In genomic region chr9:106697799-106698591, GRCh38 we compare ENCODE assay signal across 8 cellular contexts.
DNase-seq lines count a peak whose midpoint lies in the region; FAIRE-seq and TF ChIP-seq lines count a peak whose summit lies in the region.

No MANE protein-coding gene starts in this region.

- H3K23me2 ChIP-seq in H1 (ENCODE audit: low read depth, low read length): no peaks in the 10 kb centered on the region

- H3K36me3 ChIP-seq in H1 (ENCODE audit: control insufficient read depth in 2 of 4, insufficient read depth in 4 of 4, low read length in 3 of 4) (no peaks in the 10 kb centered on the region), muscle layer of colon (ENCODE audit: insufficient read depth, low read length) (no peaks in the 10 kb centered on the region)

- H3K79me2 ChIP-seq in H1 (ENCODE audit: control insufficient read depth in 1 of 2, insufficient read depth in 2 of 2, low read length in 2 of 2): no peaks in the 10 kb centered on the region

- no peak overlapping the region for H2BK20ac ChIP-seq in H1 (ENCODE audit: low read length)

- no peak overlapping the region for H3K14ac ChIP-seq in H1 (ENCODE audit: insufficient read length)

- TF ChIP-seq CTCF in H1 (IDR thresholded peaks at IDR 0.05; ENCODE audit: control extremely low read depth in 1 of 3, insufficient read depth in 1 of 3, low read depth in 1 of 3, low read length in 3 of 3): no peak

- H3K18ac ChIP-seq in H1 (ENCODE audit: extremely low read depth, low read length): no peak overlapping the region

- no peak overlapping the region for H3K23ac ChIP-seq in H1 (ENCODE audit: insufficient read length)

- DNase-seq in ELR (ENCODE audit: low read depth): peak; percentile 57
- peak; percentile 80 for DNase-seq in NCI-H510A (lab: John Stamatoyannopoulos, UW)
- DNase-seq in H1 (ENCODE audit: low read depth in 1 of 2, low spot score in 2 of 2): no peak
- DNase-seq in OCI-M1 (lab: John Stamatoyannopoulos, UW): no peak
- DNase-seq in NCI-H1930 (lab: John Stamatoyannopoulos, UW): no peak
- DNase-seq in NOMO-1 treated with dmso at 0.1 percent for 144 hours (lab: John Stamatoyannopoulos, UW; ENCODE audit: unreplicated experiment): no peak
- DNase-seq in activated effector memory CD4-positive, alpha-beta T cell treated with Interleukin-2 at 50 U/mL for 16 hours: no peak

- H2BK5ac ChIP-seq in H1 (ENCODE audit: low read depth, low read length): no peak overlapping the region; the same call in 1 of the 2 replicates

- no peaks in the 10 kb centered on the region for H4K20me1 ChIP-seq in H1 (replicated peaks in 1 of 2; ENCODE audit: control insufficient read depth in 1 of 2, insufficient read depth in 2 of 2, low read length in 2 of 2)

- no peak overlapping the region for H3K4me2 ChIP-seq in H1 (ENCODE audit: insufficient read depth in 1 of 2, low read depth in 2 of 2, low read length in 2 of 2)

- H2BK120ac ChIP-seq in H1 (replicated peaks; ENCODE audit: low read depth, low read length): no peak overlapping the region

- no peaks in the 10 kb centered on the region for H3K79me1 ChIP-seq in H1 (ENCODE audit: low read depth, low read length)

- no peak overlapping the region for H2AK5ac ChIP-seq in H1 (ENCODE audit: low read depth, low read length)

- H3K9ac ChIP-seq in H1 (replicated peaks in 1 of 4; ENCODE audit: extremely low read depth in 1 of 4, low read depth in 3 of 4, low read length in 3 of 4) (no peak overlapping the region), muscle layer of colon (ENCODE audit: low read length) (no peak overlapping the region)

- CTCF ChIA-PET in H1 (lab: Charles Lee; ENCODE audit: partially characterized antibody): interaction anchor here (1.9 kb wide), 1 partner anchor 9 kb away, joined by 4 read pairs; no protein-coding TSS in a partner anchor

- H3K56ac ChIP-seq in H1 (replicated peaks; ENCODE audit: insufficient read length, low read depth, low read length): no peak overlapping the region

- H3K27ac ChIP-seq in H1 (ENCODE audit: low read depth, low read length): no peak overlapping the region
- H3K27ac ChIP-seq in muscle layer of colon (ENCODE audit: low read depth, low read length): peak overlapping the region; percentile 26

- POLR2A ChIA-PET in H1 (lab: Charles Lee; ENCODE audit: partially characterized antibody): no interaction called here

- no peak overlapping the region for H4K91ac ChIP-seq in H1 (replicated peaks; ENCODE audit: insufficient read length, low read length)

- TF ChIP-seq EP300 in H1 (IDR thresholded peaks at IDR 0.05; ENCODE audit: borderline replicate concordance in 1 of 2, low read depth in 2 of 2, low read length in 2 of 2): no peak

- H3K27me3 ChIP-seq in H1 (replicated peaks in 1 of 4; ENCODE audit: control insufficient read depth in 3 of 4, extremely low read depth in 1 of 4, insufficient read depth in 3 of 4, low read length in 3 of 4): no peaks in the 10 kb centered on the region
- no peaks in the 10 kb centered on the region for H3K27me3 ChIP-seq in muscle layer of colon (ENCODE audit: control insufficient read depth in 1 of 2, insufficient read depth in 2 of 2, low read length in 2 of 2)

- H3K4ac ChIP-seq in H1 (replicated peaks; ENCODE audit: insufficient read length, low read depth, low read length): no peak overlapping the region

- no peak for TF ChIP-seq POLR2A in H1 (IDR thresholded peaks at IDR 0.05; ENCODE audit: control extremely low read depth in 1 of 2, low read depth in 2 of 2, low read length in 2 of 2)

- FAIRE-seq in H1 (lab: Jason Lieb, UNC): no peak

- no peak overlapping the region for H4K8ac ChIP-seq in H1 (ENCODE audit: extremely low read depth, insufficient read depth, low read length)

- no peak overlapping the region for H2BK15ac ChIP-seq in H1 (ENCODE audit: low read length)

- H3K9me3 ChIP-seq in H1 (ENCODE audit: insufficient read depth in 2 of 2, low read depth in 1 of 2, low read length in 1 of 2) (no peaks in the 10 kb centered on the region), muscle layer of colon (ENCODE audit: low read length) (no peaks in the 10 kb centered on the region)

- no peak overlapping the region for H2AFZ ChIP-seq in H1 (ENCODE audit: low read length)

- H4K5ac ChIP-seq in H1 (ENCODE audit: insufficient read length, low read depth, low read length): no peak overlapping the region

- no peak overlapping the region for H3K4me3 ChIP-seq in H1 (ENCODE audit: extremely low read depth in 1 of 4, insufficient read depth in 2 of 4, low read depth in 3 of 4, low read length in 4 of 4)
- H3K4me3 ChIP-seq in muscle layer of colon (ENCODE audit: low read depth in 1 of 2, low read length in 2 of 2): peak overlapping the region; percentile 23 to 55

- 86% methylated on average over 16 of the region's 17 CpGs; no CpG with 5 or more reads in 1 of the 2 experiments for WGBS in H1 (ENCODE audit: extremely low coverage in 1 of 2, insufficient coverage in 1 of 2, insufficient read length in 1 of 2, insufficient replicate concordance in 2 of 2, low coverage in 1 of 2, low lambda C conversion rate in 2 of 2, missing lambda C conversion rate in 1 of 2), 2 experiments

- H2BK12ac ChIP-seq in H1 (ENCODE audit: low read depth, low read length): peak overlapping the region; percentile 64

- H3K4me1 ChIP-seq in H1 (replicated peaks in 1 of 4; ENCODE audit: control insufficient read depth in 3 of 4, insufficient read depth in 4 of 4, low read length in 3 of 4) (peaks cover 0 to under 1% (median 0%) of the 10 kb centered on the region in 4 experiments; a peak in 3 of 7 replicates), muscle layer of colon (ENCODE audit: insufficient read depth, low read length) (peaks cover 14% of the 10 kb centered on the region)

- no peak for TF ChIP-seq RAD21 in H1 (IDR thresholded peaks at IDR 0.05 in 1 of 2, conservative IDR thresholded peaks at IDR 0.05 in 1 of 2; ENCODE audit: low read depth in 2 of 2, low read length in 2 of 2)

TF ChIP-seq in H1, 55 proteins besides CTCF, POLR2A, EP300 and RAD21:
- TF ChIP-seq MAFK (IDR thresholded peaks at IDR 0.05; ENCODE audit: low read depth, low read length) (no peak), RNF2 (IDR thresholded peaks at IDR 0.05; ENCODE audit: borderline replicate concordance, low read depth, low read length, missing control alignments, poor library complexity, severe bottlenecking) (no peak), SAP30 (IDR thresholded peaks at IDR 0.05; ENCODE audit: insufficient read depth, insufficient replicate concordance, low read length) (no peak), SIRT6 (IDR thresholded peaks at IDR 0.05; ENCODE audit: low read length) (no peak), CHD2 (IDR thresholded peaks at IDR 0.05; ENCODE audit: low read length) (no peak), SIN3A (conservative IDR thresholded peaks at IDR 0.05 in 1 of 2, IDR thresholded peaks at IDR 0.05 in 1 of 2; ENCODE audit: low read depth in 1 of 2, low read length in 2 of 2) (no peak), RFX5 (IDR thresholded peaks at IDR 0.05; ENCODE audit: borderline replicate concordance, low read depth, low read length) (no peak), ASH2L (IDR thresholded peaks at IDR 0.05; ENCODE audit: low read length) (no peak), FOSL1 (IDR thresholded peaks at IDR 0.05; ENCODE audit: insufficient read depth, low read depth, low read length) (no peak), BCL11A (IDR thresholded peaks at IDR 0.05; ENCODE audit: low read depth in 2 of 2, low read length in 2 of 2) (no peak), SUZ12 (IDR thresholded peaks at IDR 0.05; ENCODE audit: low read length) (no peak), POLR2AphosphoS5 (IDR thresholded peaks at IDR 0.05; ENCODE audit: low read depth, low read length) (no peak)
TF ChIP-seq in H1: peak in this region for 0.

Comparison
In these comparisons a context has a peak if more than half of its experiments do, and no peak if none do; other contexts are left out.
1. DNase-seq: peak in ELR (single experiment) and NCI-H510A (single experiment); none in H1 (0 of 2), OCI-M1 (single experiment), NCI-H1930 (0 of 2), NOMO-1 treated with dmso at 0.1 percent for 144 hours (single experiment) and activated effector memory CD4-positive, alpha-beta T cell treated with Interleukin-2 at 50 U/mL for 16 hours (single experiment).
2. H3K4me3 ChIP-seq: peak in muscle layer of colon (2 of 2); none in H1 (0 of 4).